ENCODE assay signal across 1 cellular context in genomic region chr4:133910165-133910564, GRCh38.
TF ChIP-seq lines count a peak whose summit lies in the region.

No MANE protein-coding gene starts in this region.

TF ChIP-seq in WTC11, 78 proteins besides CTCF, POLR2A, EP300 and RAD21 (continued from another document):
- TF ChIP-seq ZNF281 (CRISPR knock-in tag; IDR thresholded peaks at IDR 0.05): no peak
- TF ChIP-seq ZNF671 (CRISPR knock-in tag; IDR thresholded peaks at IDR 0.05): no peak
- no peak for TF ChIP-seq CREM (CRISPR knock-in tag; IDR thresholded peaks at IDR 0.05)
- no peak for TF ChIP-seq HMGA2 (CRISPR knock-in tag; IDR thresholded peaks at IDR 0.05)
- no peak for TF ChIP-seq RORB (CRISPR knock-in tag; IDR thresholded peaks at IDR 0.05)
